In genomic region chr19:506404-507285, GRCh38 we compare ENCODE assay signal across 8 cellular contexts. TPM values are rescaled to one million over a fixed set of nuclear protein-coding genes. Genes with fewer than 3 reads are reported as not detected.
A peak's percentile ranks its signal among the peaks of the same experiment; 100 is the strongest.
DNase-seq lines count a peak whose midpoint lies in the region; ATAC-seq and TF ChIP-seq lines count a peak whose summit lies in the region.

No MANE protein-coding gene starts in this region.

- no peaks in the 10 kb centered on the region for H4K20me1 ChIP-seq in DOHH2 (ENCODE audit: control insufficient read depth, insufficient read depth, low read depth, low read length)

- H3K36me3 ChIP-seq in DOHH2 (ENCODE audit: control insufficient read depth, low read length) (peaks cover 6% of the 10 kb centered on the region; the same call in 1 of the 2 replicates), esophagus muscularis mucosa (peaks cover 0 to 11% (median 10%) of the 10 kb centered on the region in 4 donors), muscle layer of duodenum (ENCODE audit: control insufficient read depth in 1 of 2, insufficient read depth in 2 of 2, low read length in 2 of 2) (peaks cover 0 to 6% of the 10 kb centered on the region in 2 donors)

- H3K4me1 ChIP-seq in DOHH2 (ENCODE audit: control insufficient read depth, low read length), result peaks cover 40% of the 10 kb centered on the region
- H3K4me1 ChIP-seq in esophagus muscularis mucosa, result peaks cover 27 to 42% (median 39%) of the 10 kb centered on the region in 4 donors
- H3K4me1 ChIP-seq in muscle layer of duodenum (ENCODE audit: control insufficient read depth in 1 of 2, insufficient read depth in 2 of 2, low read length in 2 of 2), result peaks cover 0 to 32% of the 10 kb centered on the region in 2 donors

- H3K4me2 ChIP-seq in DOHH2 (ENCODE audit: low read length), result peak overlapping the region; percentile 94

- no peaks in the 10 kb centered on the region for H3K27me3 ChIP-seq in DOHH2 (ENCODE audit: control insufficient read depth, low read length)
- no peaks in the 10 kb centered on the region for H3K27me3 ChIP-seq in esophagus muscularis mucosa
- no peaks in the 10 kb centered on the region for H3K27me3 ChIP-seq in muscle layer of duodenum (ENCODE audit: low read depth, low read length)

- H3K9me3 ChIP-seq in DOHH2 (ENCODE audit: control insufficient read depth, insufficient read depth, low read length) (no peaks in the 10 kb centered on the region), esophagus muscularis mucosa (no peaks in the 10 kb centered on the region), muscle layer of duodenum (ENCODE audit: control insufficient read depth in 1 of 2, low read length in 2 of 2) (no peaks in the 10 kb centered on the region)

- H3K79me2 ChIP-seq in DOHH2 (ENCODE audit: control insufficient read depth, low read length), result peaks cover 20% of the 10 kb centered on the region

- WGBS in esophagus muscularis mucosa, result 4% methylated on average over 36 of the region's 48 CpGs

- peak; percentile 98 for TF ChIP-seq CTCF in DOHH2 (IDR thresholded peaks at IDR 0.05; ENCODE audit: low read depth, low read length, poor library complexity, severe bottlenecking)
- TF ChIP-seq CTCF in esophagus muscularis mucosa (IDR thresholded peaks at IDR 0.05), result peak in 2 of 3 experiments; percentile 94 to 96

- H3K4me3 ChIP-seq in DOHH2 (ENCODE audit: low read length) (peak overlapping the region; percentile 81), esophagus muscularis mucosa (peak overlapping the region; percentile 73 to 100 (median 92)), muscle layer of duodenum (ENCODE audit: low read depth in 1 of 2, low read length in 2 of 2) (peak overlapping the region; percentile 79 to 99)

- TF ChIP-seq EP300 in esophagus muscularis mucosa (IDR thresholded peaks at IDR 0.05), result no peak

- H3K27ac ChIP-seq in DOHH2 (ENCODE audit: low read depth, low read length) (peak overlapping the region; percentile 82), esophagus muscularis mucosa (replicated peaks in 1 of 4) (peak overlapping the region; percentile 91 to 97 (median 92)), muscle layer of duodenum (ENCODE audit: low read length) (peak overlapping the region; percentile 91)

- peak; percentile 99 for DNase-seq in KG1 (lab: John Stamatoyannopoulos, UW)
- DNase-seq in activated T-cell treated with anti-CD3 and anti-CD28 coated beads, Interleukin-2, amount 50 U/mL, for 48 hours, result peak; percentile 93 to 96
- DNase-seq in esophagus muscularis mucosa (ENCODE audit: extremely low spot score), result peak; percentile 99
- peak; percentile 86 for DNase-seq in stimulated activated CD8-positive, alpha-beta memory T cell treated with anti-CD3 and anti-CD28 coated beads, Interleukin-7, amount 100 ng/mL, for 24 hours (ENCODE audit: low read depth)

- TF ChIP-seq POLR2A in esophagus muscularis mucosa (IDR thresholded peaks at IDR 0.05; ENCODE audit: low read depth), result no peak

- intact Hi-C loops in esophagus muscularis mucosa (cut with DNase I), result no loop called here

- H3K9me2 ChIP-seq in DOHH2 (replicated peaks; ENCODE audit: control insufficient read depth, low read length), result no peaks in the 10 kb centered on the region

- ATAC-seq in GM21737 (IDR thresholded peaks at IDR 0.05; ENCODE audit: unreplicated experiment), result peak; percentile 67

- peaks cover 2% of the 10 kb centered on the region; the same call in 1 of the 2 replicates for H3F3A ChIP-seq in DOHH2 (ENCODE audit: control insufficient read depth, insufficient read depth)

TF ChIP-seq in PFSK-1, 5 proteins besides CTCF, POLR2A, EP300 and RAD21:
- TF ChIP-seq POLR2AphosphoS5 (IDR thresholded peaks at IDR 0.05; ENCODE audit: low read depth, low read length) (no peak; the same call in 1 of the 2 replicates), FOXP2 (optimal IDR thresholded peaks at IDR 0.05; ENCODE audit: borderline replicate concordance, extremely low read depth, extremely low read length, insufficient read depth) (peak; percentile 81)
- TF ChIP-seq, protein P1, sequence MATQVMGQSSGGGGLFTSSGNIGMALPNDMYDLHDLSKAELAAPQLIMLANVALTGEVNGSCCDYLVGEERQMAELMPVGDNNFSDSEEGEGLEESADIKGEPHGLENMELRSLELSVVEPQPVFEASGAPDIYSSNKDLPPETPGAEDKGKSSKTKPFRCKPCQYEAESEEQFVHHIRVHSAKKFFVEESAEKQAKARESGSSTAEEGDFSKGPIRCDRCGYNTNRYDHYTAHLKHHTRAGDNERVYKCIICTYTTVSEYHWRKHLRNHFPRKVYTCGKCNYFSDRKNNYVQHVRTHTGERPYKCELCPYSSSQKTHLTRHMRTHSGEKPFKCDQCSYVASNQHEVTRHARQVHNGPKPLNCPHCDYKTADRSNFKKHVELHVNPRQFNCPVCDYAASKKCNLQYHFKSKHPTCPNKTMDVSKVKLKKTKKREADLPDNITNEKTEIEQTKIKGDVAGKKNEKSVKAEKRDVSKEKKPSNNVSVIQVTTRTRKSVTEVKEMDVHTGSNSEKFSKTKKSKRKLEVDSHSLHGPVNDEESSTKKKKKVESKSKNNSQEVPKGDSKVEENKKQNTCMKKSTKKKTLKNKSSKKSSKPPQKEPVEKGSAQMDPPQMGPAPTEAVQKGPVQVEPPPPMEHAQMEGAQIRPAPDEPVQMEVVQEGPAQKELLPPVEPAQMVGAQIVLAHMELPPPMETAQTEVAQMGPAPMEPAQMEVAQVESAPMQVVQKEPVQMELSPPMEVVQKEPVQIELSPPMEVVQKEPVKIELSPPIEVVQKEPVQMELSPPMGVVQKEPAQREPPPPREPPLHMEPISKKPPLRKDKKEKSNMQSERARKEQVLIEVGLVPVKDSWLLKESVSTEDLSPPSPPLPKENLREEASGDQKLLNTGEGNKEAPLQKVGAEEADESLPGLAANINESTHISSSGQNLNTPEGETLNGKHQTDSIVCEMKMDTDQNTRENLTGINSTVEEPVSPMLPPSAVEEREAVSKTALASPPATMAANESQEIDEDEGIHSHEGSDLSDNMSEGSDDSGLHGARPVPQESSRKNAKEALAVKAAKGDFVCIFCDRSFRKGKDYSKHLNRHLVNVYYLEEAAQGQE (IDR thresholded peaks at IDR 0.05; ENCODE audit: insufficient read depth in 1 of 2, low read depth in 2 of 2, low read length in 2 of 2), result no peak

RNA-seq across cellular contexts. Expression of gene TPGS1, which starts 0.7 kb away (rescaled TPM):
- 45.6 TPM for polyA plus RNA-seq in PFSK-1 (2012; ENCODE audit: insufficient read length, low read depth)
- 10 to 100 TPM; 61.7 to 86.6 (median 64.4) TPM for total RNA-seq in esophagus muscularis mucosa

RNA-seq across cellular contexts. Expression of gene MADCAM1, which starts 10.4 kb away (rescaled TPM):
- polyA plus RNA-seq in PFSK-1 (2012; ENCODE audit: insufficient read length, low read depth), result 1.4 TPM
- under 1 TPM in 2 of 4 donors, not detected in 2; 0.17 to 0.42 TPM for total RNA-seq in esophagus muscularis mucosa

RNA-seq across cellular contexts. Expression of gene CDC34, which starts 24.9 kb away (rescaled TPM):
- polyA plus RNA-seq in PFSK-1 (2012; ENCODE audit: insufficient read length, low read depth), result 241 TPM
- 100 to 1,000 TPM in 1 of 4 donors, 10 to 100 TPM in 3; 62.5 to 100 (median 76.2) TPM for total RNA-seq in esophagus muscularis mucosa

RNA-seq across cellular contexts. Expression of gene GZMM, which starts 37.2 kb away (rescaled TPM):
- polyA plus RNA-seq in PFSK-1 (2012; ENCODE audit: insufficient read length, low read depth), result 0.40 TPM
- under 1 TPM in 2 of 4 donors, not detected in 2; 0.50 to 0.58 TPM for total RNA-seq in esophagus muscularis mucosa

RNA-seq across cellular contexts. Expression of gene SHC2, which starts 45.8 kb away (rescaled TPM):
- polyA plus RNA-seq in PFSK-1 (2012; ENCODE audit: insufficient read length, low read depth), result 59.4 TPM
- 10 to 100 TPM; 11.2 to 35.6 (median 18.7) TPM for total RNA-seq in esophagus muscularis mucosa

Comparison
In these comparisons a context has a peak if more than half of its experiments do, and no peak if none do; other contexts are left out.
1. Peak in every context shown above with its lines: DNase-seq, ATAC-seq, H3K4me3 ChIP-seq and H3K27ac ChIP-seq.